Comparison of ENCODE assay signal across 19 cellular contexts in genomic region chr17:27513849-27514248, GRCh38. TPM values are rescaled to one million over a fixed set of nuclear protein-coding genes. Genes with fewer than 3 reads are reported as not detected.
DNase-seq lines count a peak whose midpoint lies in the region; ATAC-seq and TF ChIP-seq lines count a peak whose summit lies in the region.
"Had no signal": no experiment of that assay in that cellular context is flagged by ENCODE, and none has a peak within 500 bp of the region (broad histone marks: within the 10 kb centered on the region; RNA-seq: fewer than 3 reads in every experiment).

No MANE protein-coding gene starts in this region.

- intact Hi-C loops in spleen (cut with DNase I; ENCODE audit: low total_unique reads), result no loop called here

- H3K4me1 ChIP-seq in HUES6 (ENCODE audit: control insufficient read depth, insufficient read depth, low read length), result peaks cover 59% of the 10 kb centered on the region
- peaks cover 36% of the 10 kb centered on the region for H3K4me1 ChIP-seq in iPS-20b (ENCODE audit: insufficient read depth, low read length)
- H3K4me1 ChIP-seq in spleen, result peaks cover 0 to 19% (median 5%) of the 10 kb centered on the region in 6 donors
- H3K4me1 ChIP-seq in foreskin keratinocyte, result no peaks in the 10 kb centered on the region
- H3K4me1 ChIP-seq: BE2C had no signal

- H3K9me3 ChIP-seq in HUES6 (ENCODE audit: control insufficient read depth, insufficient read depth, low read depth, low read length) (no peaks in the 10 kb centered on the region), iPS-20b (ENCODE audit: insufficient read depth, low read depth, low read length) (no peaks in the 10 kb centered on the region), spleen (no peaks in the 10 kb centered on the region)
- H3K9me3 ChIP-seq: BE2C, esophagus muscularis mucosa, thoracic aorta had no signal

- H3K27ac ChIP-seq in HUES6 (ENCODE audit: low read depth, low read length) (peak overlapping the region; percentile 49; the same call in 1 of the 2 replicates), iPS-20b (ENCODE audit: low read length) (no peak overlapping the region), spleen (no peak overlapping the region), foreskin keratinocyte (no peak overlapping the region)
- H3K27ac ChIP-seq: esophagus muscularis mucosa, thoracic aorta had no signal

- ATAC-seq in foreskin keratinocyte (no peak), HG03565 (IDR thresholded peaks at IDR 0.05; ENCODE audit: unreplicated experiment) (no peak)
- ATAC-seq: T-cell had no signal

- H3K36me3 ChIP-seq in HUES6 (ENCODE audit: control insufficient read depth, insufficient read depth, low read length) (no peaks in the 10 kb centered on the region), iPS-20b (ENCODE audit: insufficient read depth, low read depth, low read length) (no peaks in the 10 kb centered on the region), spleen (no peaks in the 10 kb centered on the region)
- H3K36me3 ChIP-seq: BE2C, esophagus muscularis mucosa, thoracic aorta had no signal

- TF ChIP-seq CTCF in spleen (IDR thresholded peaks at IDR 0.05 in 8 of 11, conservative IDR thresholded peaks at IDR 0.05 in 3 of 11) (no peak), foreskin keratinocyte (conservative IDR thresholded peaks at IDR 0.05) (no peak)

- H3K27me3 ChIP-seq in HUES6 (ENCODE audit: control insufficient read depth, insufficient read depth, low read length), result no peaks in the 10 kb centered on the region
- no peaks in the 10 kb centered on the region for H3K27me3 ChIP-seq in iPS-20b (ENCODE audit: insufficient read depth, low read length)
- no peaks in the 10 kb centered on the region for H3K27me3 ChIP-seq in spleen (replicated peaks in 1 of 7)
- peaks cover 3% of the 10 kb centered on the region for H3K27me3 ChIP-seq in foreskin keratinocyte
- H3K27me3 ChIP-seq: BE2C, esophagus muscularis mucosa had no signal

- peak; percentile 74 for DNase-seq in astrocyte of the hippocampus (ENCODE audit: low read depth, low spot score)
- peak; percentile 14 for DNase-seq in spleen
- no peak for DNase-seq in effector CD8-positive, alpha-beta T cell (lab: John Stamatoyannopoulos, UW)
- DNase-seq in foreskin keratinocyte, result no peak
- DNase-seq in HCEC 1CT, result no peak
- DNase-seq: activated naive CD4-positive, alpha-beta T cell treated with anti-CD3 and anti-CD28 coated beads, Interleukin-2, amount 10 ng/mL, durations not matched to agents 7 days and 5 days; activated T-cell treated with anti-CD3 and anti-CD28 coated beads, Interleukin-2, amount 50 U/mL, for 1 hour; BE2C; mesendoderm; MM.1S; NCI-H1694; NCI-H226; stimulated activated CD4-positive, alpha-beta T cell treated with anti-CD3 and anti-CD28 coated beads, Interleukin-12 subunit alpha, Interleukin-12 subunit beta, amount 100 ng/mL, for 4 hours; T-cell had no signal

- H3K9ac ChIP-seq in HUES6 (ENCODE audit: low read length) (no peak overlapping the region), iPS-20b (ENCODE audit: low read depth, low read length) (peak overlapping the region; percentile 6; the same call in 1 of the 2 replicates)

- 93 to 97% (median 94%) methylated on average over 8 of the region's 8 CpGs for WGBS in spleen, 5 donors

- H3K4me3 ChIP-seq in HUES6 (ENCODE audit: low read depth, low read length) (no peak overlapping the region), iPS-20b (ENCODE audit: low read length) (no peak overlapping the region), spleen (no peak overlapping the region)
- H3K4me3 ChIP-seq: esophagus muscularis mucosa, thoracic aorta had no signal

- TF ChIP-seq POLR2A in spleen (IDR thresholded peaks at IDR 0.05), result no peak

RNA-seq across cellular contexts. Expression of gene KSR1, which starts 57.6 kb away (rescaled TPM):
- 100 to 1,000 TPM in 1 of 7 donors, 10 to 100 TPM in 6; 35.2 to 100 (median 58.7) TPM for total RNA-seq in spleen
- 10 to 100 TPM in 2 of 3 donors, 1 to 10 TPM in 1; 6.4 to 24.0 (median 12.0) TPM for polyA plus RNA-seq in spleen
- total RNA-seq in foreskin keratinocyte, result 1.3 and 2.2 TPM in 2 replicates
- polyA plus RNA-seq in foreskin keratinocyte, result 0.65 and 0.75 TPM in 2 replicates

Comparison
In these comparisons a context has a peak if more than half of its experiments do, and no peak if none do; other contexts are left out.
1. DNase-seq: peak in astrocyte of the hippocampus (single experiment) and spleen (single experiment); none in effector CD8-positive, alpha-beta T cell (single experiment), foreskin keratinocyte (0 of 2) and HCEC 1CT (single experiment).
2. RNA of gene KSR1, which starts 57.6 kb away (total RNA-seq): 35.2 to 100 TPM in spleen; 1.3 to 2.2 TPM in foreskin keratinocyte; every median in the first group is over 10 times any median in the second.